Comparison of ENCODE assay signal across 1 cellular context in genomic region chr1:154865442-154866256, GRCh38.
TF ChIP-seq lines count a peak whose summit lies in the region.

No MANE protein-coding gene starts in this region.

TF ChIP-seq in SK-N-SH, 30 proteins besides CTCF, POLR2A, EP300 and RAD21 (continued from another document):
- TF ChIP-seq GABPA (IDR thresholded peaks at IDR 0.05; ENCODE audit: low read depth) (no peak), MXI1 (IDR thresholded peaks at IDR 0.05; ENCODE audit: low read depth, low read length) (no peak), ZBTB33 (IDR thresholded peaks at IDR 0.05; ENCODE audit: borderline replicate concordance, low read depth) (no peak), YY1 (IDR thresholded peaks at IDR 0.05; ENCODE audit: low read depth) (no peak), USF2 (IDR thresholded peaks at IDR 0.05; ENCODE audit: borderline replicate concordance, low read depth, low read length) (no peak), RCOR1 (IDR thresholded peaks at IDR 0.05; ENCODE audit: low read length) (no peak), TCF12 (IDR thresholded peaks at IDR 0.05) (no peak), PBX3 (IDR thresholded peaks at IDR 0.05) (no peak), TEAD4 (IDR thresholded peaks at IDR 0.05; ENCODE audit: borderline replicate concordance, insufficient read depth) (no peak), EZH2phosphoT487 (IDR thresholded peaks at IDR 0.05; ENCODE audit: borderline replicate concordance, low read depth) (no peak), CHD2 (IDR thresholded peaks at IDR 0.05; ENCODE audit: low read length, partially characterized antibody) (no peak), GATA2 (CRISPR knock-in tag; IDR thresholded peaks at IDR 0.05) (no peak)
- TF ChIP-seq, protein P1, sequence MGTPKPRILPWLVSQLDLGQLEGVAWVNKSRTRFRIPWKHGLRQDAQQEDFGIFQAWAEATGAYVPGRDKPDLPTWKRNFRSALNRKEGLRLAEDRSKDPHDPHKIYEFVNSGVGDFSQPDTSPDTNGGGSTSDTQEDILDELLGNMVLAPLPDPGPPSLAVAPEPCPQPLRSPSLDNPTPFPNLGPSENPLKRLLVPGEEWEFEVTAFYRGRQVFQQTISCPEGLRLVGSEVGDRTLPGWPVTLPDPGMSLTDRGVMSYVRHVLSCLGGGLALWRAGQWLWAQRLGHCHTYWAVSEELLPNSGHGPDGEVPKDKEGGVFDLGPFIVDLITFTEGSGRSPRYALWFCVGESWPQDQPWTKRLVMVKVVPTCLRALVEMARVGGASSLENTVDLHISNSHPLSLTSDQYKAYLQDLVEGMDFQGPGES (IDR thresholded peaks at IDR 0.05; ENCODE audit: low read depth, low read length): no peak
TF ChIP-seq in SK-N-SH: peak in this region for 0.
